ENCODE assay signal across 19 cellular contexts in genomic region chr21:30349572-30349971, GRCh38. TPM values are rescaled to one million over a fixed set of nuclear protein-coding genes. Genes with fewer than 3 reads are reported as not detected.
"Had no signal": no experiment of that assay in that cellular context is flagged by ENCODE, and none has a peak within 500 bp of the region (broad histone marks: within the 10 kb centered on the region; RNA-seq: fewer than 3 reads in every experiment).

No MANE protein-coding gene starts in this region.

- H3K27me3 Mint-ChIP-seq: activated CD8-positive, alpha-beta memory T cell treated with anti-CD3 and anti-CD28 coated beads, Interleukin-2, amount 10 ng/mL, durations not matched to agents 7 days and 5 days; activated T-cell treated with anti-CD3 and anti-CD28 coated beads, Interleukin-2, amount 50 U/mL, for 24 hours had no signal

- H3K4me1 ChIP-seq: heart left ventricle, testis had no signal

- H3K36me3 ChIP-seq: heart left ventricle, ovary had no signal

- H3K9me3 Mint-ChIP-seq: activated T-cell treated with anti-CD3 and anti-CD28 coated beads, Interleukin-2, amount 50 U/mL, for 24 hours had no signal

- H3K36me3 Mint-ChIP-seq: activated CD8-positive, alpha-beta memory T cell treated with anti-CD3 and anti-CD28 coated beads, Interleukin-2, amount 10 ng/mL, durations not matched to agents 7 days and 5 days; activated naive CD8-positive, alpha-beta T cell had no signal

- H3K27me3 ChIP-seq: heart left ventricle, ovary, testis had no signal

- DNase-seq: activated CD4-positive, alpha-beta T cell treated with anti-CD3 and anti-CD28 coated beads, Interleukin-2, amount 50 U/mL, for 48 hours; activated CD4-positive, CD25-positive, alpha-beta regulatory T cell treated with anti-CD3 and anti-CD28 coated beads, Interleukin-2, amount 50 U/mL, for 72 hours; activated CD8-positive, alpha-beta memory T cell treated with anti-CD3 and anti-CD28 coated beads, Interleukin-2, amount 10 ng/mL, durations not matched to agents 7 days and 5 days; activated gamma-delta T cell; activated T-cell treated with anti-CD3 and anti-CD28 coated beads, Interleukin-2, amount 50 U/mL, for 24 hours; foreskin melanocyte; heart left ventricle; left ventricle myocardium superior; ovary; stimulated activated CD4-positive, alpha-beta T cell treated with anti-CD3 and anti-CD28 coated beads, Interleukin-12 subunit alpha, Interleukin-12 subunit beta, amount 100 ng/mL, for 4 hours; stimulated activated CD8-positive, alpha-beta memory T cell treated with anti-CD3 and anti-CD28 coated beads, Interleukin-4, amount 100 ng/mL, for 48 hours; stimulated activated naive CD8-positive, alpha-beta T cell treated with anti-CD3 and anti-CD28 coated beads, Interleukin-15, Interleukin-2, amounts not matched to agents 100 U/mL and 50 U/mL, for 24 hours; testis had no signal

- H3K27ac ChIP-seq: heart left ventricle, ovary, testis had no signal

- H3K9me3 ChIP-seq: heart left ventricle, ovary, testis had no signal

- H3K4me3 Mint-ChIP-seq: activated CD8-positive, alpha-beta memory T cell treated with anti-CD3 and anti-CD28 coated beads, Interleukin-2, amount 10 ng/mL, durations not matched to agents 7 days and 5 days; activated naive CD8-positive, alpha-beta T cell; activated T-cell treated with anti-CD3 and anti-CD28 coated beads, Interleukin-2, amount 50 U/mL, for 24 hours had no signal

- ATAC-seq: activated CD8-positive, alpha-beta memory T cell treated with anti-CD3 and anti-CD28 coated beads, Interleukin-2, amount 10 ng/mL, durations not matched to agents 7 days and 5 days; heart left ventricle; left ventricle myocardium superior; stimulated activated naive CD8-positive, alpha-beta T cell treated with anti-CD3 and anti-CD28 coated beads, Interleukin-15, Interleukin-2, amounts not matched to agents 100 U/mL and 50 U/mL, for 24 hours had no signal

- H3K4me3 ChIP-seq: heart left ventricle, ovary, testis had no signal

- H3K4me1 Mint-ChIP-seq: activated CD8-positive, alpha-beta memory T cell treated with anti-CD3 and anti-CD28 coated beads, Interleukin-2, amount 10 ng/mL, durations not matched to agents 7 days and 5 days had no signal

- H3K27ac Mint-ChIP-seq: activated CD8-positive, alpha-beta memory T cell treated with anti-CD3 and anti-CD28 coated beads, Interleukin-2, amount 10 ng/mL, durations not matched to agents 7 days and 5 days; activated naive CD8-positive, alpha-beta T cell; activated T-cell treated with anti-CD3 and anti-CD28 coated beads, Interleukin-2, amount 50 U/mL, for 24 hours had no signal

- FAIRE-seq: islet of Langerhans had no signal

RNA-seq across cellular contexts. Expression of gene KRTAP23-1, which starts 1.2 kb away (rescaled TPM):
- total RNA-seq: activated CD8-positive, alpha-beta memory T cell treated with anti-CD3 and anti-CD28 coated beads, Interleukin-2, amount 10 ng/mL, durations not matched to agents 7 days and 5 days; heart left ventricle; left ventricle myocardium superior; mesenteric fat pad; ovary; T-helper 2 cell treated with Interferon-gamma antibody and Interleukin-4, amounts not matched to agents 100 ng/mL and 5 ng/mL, for 36 hours; testis; urinary bladder had no signal
- polyA plus RNA-seq: heart left ventricle, neural cell, ovary, urinary bladder had no signal

RNA-seq across cellular contexts. Expression of gene KRTAP27-1, which starts 12.1 kb away (rescaled TPM):
- total RNA-seq: activated CD8-positive, alpha-beta memory T cell treated with anti-CD3 and anti-CD28 coated beads, Interleukin-2, amount 10 ng/mL, durations not matched to agents 7 days and 5 days; heart left ventricle; left ventricle myocardium superior; mesenteric fat pad; ovary; T-helper 2 cell treated with Interferon-gamma antibody and Interleukin-4, amounts not matched to agents 100 ng/mL and 5 ng/mL, for 36 hours; testis; urinary bladder had no signal
- polyA plus RNA-seq: heart left ventricle, neural cell, ovary, urinary bladder had no signal

RNA-seq across cellular contexts. Expression of gene KRTAP13-2, which starts 22.5 kb away (rescaled TPM):
- total RNA-seq: activated CD8-positive, alpha-beta memory T cell treated with anti-CD3 and anti-CD28 coated beads, Interleukin-2, amount 10 ng/mL, durations not matched to agents 7 days and 5 days; heart left ventricle; left ventricle myocardium superior; mesenteric fat pad; ovary; T-helper 2 cell treated with Interferon-gamma antibody and Interleukin-4, amounts not matched to agents 100 ng/mL and 5 ng/mL, for 36 hours; testis; urinary bladder had no signal
- polyA plus RNA-seq: heart left ventricle, neural cell, ovary, urinary bladder had no signal

RNA-seq across cellular contexts. Expression of gene KRTAP26-1, which starts 29.5 kb away (rescaled TPM):
- total RNA-seq: activated CD8-positive, alpha-beta memory T cell treated with anti-CD3 and anti-CD28 coated beads, Interleukin-2, amount 10 ng/mL, durations not matched to agents 7 days and 5 days; heart left ventricle; left ventricle myocardium superior; mesenteric fat pad; ovary; T-helper 2 cell treated with Interferon-gamma antibody and Interleukin-4, amounts not matched to agents 100 ng/mL and 5 ng/mL, for 36 hours; urinary bladder had no signal
- polyA plus RNA-seq: heart left ventricle, neural cell, ovary, urinary bladder had no signal

RNA-seq across cellular contexts. Expression of gene KRTAP13-1, which starts 46.3 kb away (rescaled TPM):
- total RNA-seq: activated CD8-positive, alpha-beta memory T cell treated with anti-CD3 and anti-CD28 coated beads, Interleukin-2, amount 10 ng/mL, durations not matched to agents 7 days and 5 days; heart left ventricle; left ventricle myocardium superior; mesenteric fat pad; ovary; T-helper 2 cell treated with Interferon-gamma antibody and Interleukin-4, amounts not matched to agents 100 ng/mL and 5 ng/mL, for 36 hours; testis; urinary bladder had no signal
- polyA plus RNA-seq: heart left ventricle, neural cell, ovary, urinary bladder had no signal
